Comparison of ENCODE assay signal across 16 cellular contexts in genomic region chr9:31699836-31700235, GRCh38.
DNase-seq lines count a peak whose midpoint lies in the region; ATAC-seq and TF ChIP-seq lines count a peak whose summit lies in the region.
"Had no signal": no experiment of that assay in that cellular context is flagged by ENCODE, and none has a peak within 500 bp of the region (broad histone marks: within the 10 kb centered on the region; RNA-seq: fewer than 3 reads in every experiment).

No MANE protein-coding gene starts in this region.

- no peaks in the 10 kb centered on the region for H3K9me3 Mint-ChIP-seq in MCF 10A (ENCODE audit: unreplicated experiment)
- H3K9me3 Mint-ChIP-seq: H9 had no signal

- H3K36me3 Mint-ChIP-seq in MCF 10A (ENCODE audit: insufficient read depth, unreplicated experiment), result peaks cover 4% of the 10 kb centered on the region
- H3K36me3 Mint-ChIP-seq: CD8-positive, alpha-beta memory T cell had no signal

- H3K4me1 Mint-ChIP-seq in MCF 10A (ENCODE audit: insufficient read depth, unreplicated experiment), result peaks cover 14% of the 10 kb centered on the region
- H3K4me1 Mint-ChIP-seq: H9 had no signal

- no peaks in the 10 kb centered on the region for H3K27me3 Mint-ChIP-seq in MCF 10A (ENCODE audit: insufficient read depth, unreplicated experiment)
- H3K27me3 Mint-ChIP-seq: CD8-positive, alpha-beta memory T cell had no signal

- H3K27ac ChIP-seq in breast epithelium, result no peak overlapping the region
- H3K27ac ChIP-seq in epithelial cell of prostate, result peak overlapping the region; percentile 56
- H3K27ac ChIP-seq in SJCRH30, result no peak overlapping the region
- H3K27ac ChIP-seq: BLaER1 had no signal

- no peak overlapping the region for H3K4me3 ChIP-seq in breast epithelium
- H3K4me3 ChIP-seq in SJCRH30, result no peak overlapping the region
- H3K4me3 ChIP-seq: BLaER1 had no signal

- BruUV-seq in MCF 10A (replicated peaks; lab: Mats Ljungman, UMichigan), result no TSS peak

- no peak for DNase-seq in activated CD4-positive, CD25-positive, alpha-beta regulatory T cell treated with anti-CD3 and anti-CD28 coated beads, Interleukin-2, amount 50 U/mL, for 72 hours
- no peak for DNase-seq in MCF 10A (ENCODE audit: unreplicated experiment)
- DNase-seq in breast epithelium (ENCODE audit: low spot score in 2 of 2), result no peak
- DNase-seq in epithelial cell of prostate (ENCODE audit: low read depth, low spot score), result no peak
- DNase-seq in SJCRH30, result no peak
- DNase-seq: 8988T; AML-193; Caco-2; CD8-positive, alpha-beta memory T cell; DND-41; GDM1; GOT3; H9 had no signal

- no peak overlapping the region for H3K4me3 Mint-ChIP-seq in MCF 10A (ENCODE audit: unreplicated experiment)
- H3K4me3 Mint-ChIP-seq: CD8-positive, alpha-beta memory T cell; H9 had no signal

- CTCF ChIA-PET in MCF 10A (lab: Yijun Ruan, JAX), result interaction anchor here (0.7 kb wide), 1 partner anchor 289 kb away, joined by 3 read pairs; no protein-coding TSS in a partner anchor

- no peaks in the 10 kb centered on the region for H3K36me3 ChIP-seq in breast epithelium
- H3K36me3 ChIP-seq in SJCRH30, result no peaks in the 10 kb centered on the region
- H3K36me3 ChIP-seq: BLaER1 had no signal

- H3K9me3 ChIP-seq in breast epithelium (no peaks in the 10 kb centered on the region), SJCRH30 (replicated peaks) (no peaks in the 10 kb centered on the region)
- H3K9me3 ChIP-seq: BLaER1, Caco-2 had no signal

- H3K27ac Mint-ChIP-seq in MCF 10A (ENCODE audit: low read depth, unreplicated experiment), result peak overlapping the region; percentile 43
- H3K27ac Mint-ChIP-seq: H9 had no signal

- no peaks in the 10 kb centered on the region for H3K4me1 ChIP-seq in breast epithelium
- H3K4me1 ChIP-seq in SJCRH30, result no peaks in the 10 kb centered on the region
- H3K4me1 ChIP-seq: BLaER1, Caco-2 had no signal

- POLR2A ChIA-PET in MCF 10A (lab: Yijun Ruan, JAX), result interaction anchor here (1.2 kb wide), 2 partner anchors 22 to 127 kb away, joined by 3 read pairs; no protein-coding TSS in a partner anchor

- H3K27me3 ChIP-seq in breast epithelium (no peaks in the 10 kb centered on the region), SJCRH30 (no peaks in the 10 kb centered on the region)
- H3K27me3 ChIP-seq: BLaER1 had no signal

- peak; percentile 81 to 82 for ATAC-seq in activated CD4-positive, CD25-positive, alpha-beta regulatory T cell treated with anti-CD3 and anti-CD28 coated beads, Interleukin-2, amount 50 U/mL, for 24 hours
- no peak for ATAC-seq in HG03108 (IDR thresholded peaks at IDR 0.05; ENCODE audit: unreplicated experiment)

- intact Hi-C loops in MCF 10A (cut with micrococcal nuclease) (no loop called here), breast epithelium (cut with DNase I; ENCODE audit: low total_unique reads) (no loop called here)

- TF ChIP-seq CTCF in MCF 10A (IDR thresholded peaks at IDR 0.05; ENCODE audit: unreplicated experiment), result no peak
- TF ChIP-seq CTCF in breast epithelium (IDR thresholded peaks at IDR 0.05), result no peak

- no peak for TF ChIP-seq POLR2A in breast epithelium (IDR thresholded peaks at IDR 0.05)
